In the genomic region with DNA sequence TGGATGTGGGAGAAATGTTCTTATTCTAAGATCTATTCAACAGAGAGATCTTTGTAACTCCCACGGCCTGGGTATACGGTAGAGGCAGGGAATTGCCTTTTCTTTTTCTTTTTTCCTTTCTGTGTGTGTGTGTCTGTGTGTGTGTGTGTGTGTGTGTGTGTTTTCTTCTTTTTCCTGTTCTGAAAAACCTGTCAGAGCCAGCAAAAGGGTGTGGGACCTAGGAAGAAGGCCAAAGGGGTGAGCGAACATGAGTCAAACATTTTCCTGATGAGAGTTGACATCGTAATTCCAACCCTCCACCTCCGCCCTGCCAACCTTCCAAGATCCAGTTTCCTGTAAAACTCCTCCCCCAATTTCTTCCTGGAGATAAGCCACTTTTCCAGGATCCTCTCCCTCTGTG, we compare ENCODE assay signal across 10 cellular contexts. TPM values are rescaled to one million over a fixed set of nuclear protein-coding genes. Genes with fewer than 3 reads are reported as not detected.
DNase-seq lines count a peak whose midpoint lies in the region; ATAC-seq and TF ChIP-seq lines count a peak whose summit lies in the region.
"Had no signal": no experiment of that assay in that cellular context is flagged by ENCODE, and none has a peak within 500 bp of the region (broad histone marks: within the 10 kb centered on the region; RNA-seq: fewer than 3 reads in every experiment).

No MANE protein-coding gene starts in this region.

- H4K91ac ChIP-seq in mesenchymal stem cell (ENCODE audit: low read length) = no peak overlapping the region

- H2AK5ac ChIP-seq in mesenchymal stem cell (ENCODE audit: low read length, severe bottlenecking) = no peak overlapping the region

- peaks cover 18 to 32% (median 23%) of the 10 kb centered on the region in 7 donors for H3K4me1 Mint-ChIP-seq in naive thymus-derived CD4-positive, alpha-beta T cell

- ATAC-seq in naive thymus-derived CD4-positive, alpha-beta T cell = no peak
- no peak for ATAC-seq in HG03159 (IDR thresholded peaks at IDR 0.05; ENCODE audit: unreplicated experiment)
- no peak for ATAC-seq in GM18868 (IDR thresholded peaks at IDR 0.05; ENCODE audit: unreplicated experiment)

- peak overlapping the region in 1 of 2 experiments; percentile 41 for H3K18ac ChIP-seq in mesenchymal stem cell (ENCODE audit: low read depth in 1 of 2, low read length in 2 of 2)

- no peak overlapping the region for H3K23ac ChIP-seq in mesenchymal stem cell (ENCODE audit: low read length in 2 of 2)

- H2BK12ac ChIP-seq in mesenchymal stem cell (ENCODE audit: low read length in 2 of 2) = peak overlapping the region; percentile 7 to 29

- no peak overlapping the region for H3K4me3 Mint-ChIP-seq in naive thymus-derived CD4-positive, alpha-beta T cell
- H3K4me3 Mint-ChIP-seq: stimulated activated naive CD8-positive, alpha-beta T cell treated with anti-CD3 and anti-CD28 coated beads, Interleukin-15, Interleukin-2, amounts not matched to agents 100 ng/mL and 50 ng/mL, for 24 hours had no signal

- no peaks in the 10 kb centered on the region for H3K9me3 ChIP-seq in duodenal mucosa (ENCODE audit: control insufficient read depth in 1 of 2, low read length in 2 of 2)
- H3K9me3 ChIP-seq in mesenchymal stem cell (ENCODE audit: control insufficient read depth, low read length) = no peaks in the 10 kb centered on the region
- H3K9me3 ChIP-seq in tibial nerve = no peaks in the 10 kb centered on the region
- no peaks in the 10 kb centered on the region for H3K9me3 ChIP-seq in naive thymus-derived CD4-positive, alpha-beta T cell (ENCODE audit: control insufficient read depth in 2 of 3, low read length in 3 of 3)

- H3K36me3 Mint-ChIP-seq in naive thymus-derived CD4-positive, alpha-beta T cell = peaks cover 0 to 7% (median 0%) of the 10 kb centered on the region in 5 donors

- peaks cover 0 to 2% (median 0%) of the 10 kb centered on the region in 11 donors for H3K9me3 Mint-ChIP-seq in naive thymus-derived CD4-positive, alpha-beta T cell
- H3K9me3 Mint-ChIP-seq: stimulated activated naive CD8-positive, alpha-beta T cell treated with anti-CD3 and anti-CD28 coated beads, Interleukin-15, Interleukin-2, amounts not matched to agents 100 ng/mL and 50 ng/mL, for 24 hours had no signal

- peaks cover 0 to 8% (median 0%) of the 10 kb centered on the region in 5 donors for H3K27me3 Mint-ChIP-seq in naive thymus-derived CD4-positive, alpha-beta T cell

- CTCF ChIA-PET in naive thymus-derived CD4-positive, alpha-beta T cell (lab: Charles Lee) = no interaction called here

- no peak overlapping the region for H2AFZ ChIP-seq in mesenchymal stem cell (ENCODE audit: low read depth, low read length)

- no peak for TF ChIP-seq CTCF in tibial nerve (IDR thresholded peaks at IDR 0.05)

- POLR2A ChIA-PET in naive thymus-derived CD4-positive, alpha-beta T cell (lab: Charles Lee) = interaction anchor here (1.0 kb wide), 1 partner anchor 24 kb away, joined by 3 read pairs; no protein-coding TSS in a partner anchor

- no peak overlapping the region for H3K14ac ChIP-seq in mesenchymal stem cell (ENCODE audit: low read length in 2 of 2)

- peak overlapping the region in 1 of 2 donors; percentile 9 for H3K4me3 ChIP-seq in duodenal mucosa (ENCODE audit: low read depth in 1 of 2, low read length in 2 of 2)
- peak overlapping the region in 1 of 2 experiments; percentile 54 for H3K4me3 ChIP-seq in mesenchymal stem cell (ENCODE audit: insufficient read depth in 1 of 2, low read depth in 1 of 2, low read length in 2 of 2)
- no peak overlapping the region for H3K4me3 ChIP-seq in tibial nerve
- no peak overlapping the region for H3K4me3 ChIP-seq in naive thymus-derived CD4-positive, alpha-beta T cell (ENCODE audit: low read length)
- H3K4me3 ChIP-seq: SK-N-MC had no signal

- H4K8ac ChIP-seq in mesenchymal stem cell (ENCODE audit: low read length) = no peak overlapping the region

- H3K27ac ChIP-seq in duodenal mucosa (ENCODE audit: low read depth, low read length) (peak overlapping the region; percentile 5), mesenchymal stem cell (ENCODE audit: low read length, poor library complexity, severe bottlenecking) (peak overlapping the region; percentile 19), tibial nerve (peak overlapping the region; percentile 63 to 98 (median 96))
- H3K27ac ChIP-seq in naive thymus-derived CD4-positive, alpha-beta T cell (ENCODE audit: low read depth, low read length) = no peak overlapping the region
- H3K27ac ChIP-seq: SK-N-MC had no signal

- H2BK120ac ChIP-seq in mesenchymal stem cell (ENCODE audit: low read depth, low read length) = no peak overlapping the region

- no peak for TF ChIP-seq POLR2A in tibial nerve (IDR thresholded peaks at IDR 0.05)

- H3K9ac ChIP-seq in duodenal mucosa (ENCODE audit: low read depth in 1 of 2, low read length in 2 of 2) = peak overlapping the region in 1 of 2 donors; percentile 28
- peak overlapping the region; percentile 100 for H3K9ac ChIP-seq in mesenchymal stem cell (ENCODE audit: low read length)

- H3K79me1 ChIP-seq in mesenchymal stem cell (replicated peaks; ENCODE audit: low read length, poor library complexity, severe bottlenecking) = no peaks in the 10 kb centered on the region

- H3K27me3 ChIP-seq in duodenal mucosa (ENCODE audit: control insufficient read depth in 1 of 2, insufficient read depth in 2 of 2, low read length in 2 of 2) (no peaks in the 10 kb centered on the region), mesenchymal stem cell (ENCODE audit: control insufficient read depth in 1 of 2, insufficient read depth in 1 of 2, low read length in 2 of 2) (no peaks in the 10 kb centered on the region), tibial nerve (no peaks in the 10 kb centered on the region)
- H3K27me3 ChIP-seq in naive thymus-derived CD4-positive, alpha-beta T cell (ENCODE audit: control insufficient read depth in 2 of 2, insufficient read depth in 2 of 2, low read length in 2 of 2) = no peaks in the 10 kb centered on the region

- WGBS in mesenchymal stem cell = 26% methylated on average over 5 of the region's 5 CpGs
- WGBS in tibial nerve, 2 donors = 36 to 39% methylated on average over 5 of the region's 5 CpGs

- DNase-seq in LoVo (ENCODE audit: low spot score) = peak; percentile 80
- DNase-seq in mesenchymal stem cell = peak; percentile 36
- DNase-seq in tibial nerve (ENCODE audit: low spot score in 2 of 2) = peak in 1 of 2 donors; percentile 60
- DNase-seq in naive thymus-derived CD4-positive, alpha-beta T cell = no peak
- DNase-seq in GF-D8 (lab: John Stamatoyannopoulos, UW) = no peak

- H3K27ac Mint-ChIP-seq in naive thymus-derived CD4-positive, alpha-beta T cell = peak overlapping the region in 3 of 9 donors; percentile 42 to 98 (median 60)
- H3K27ac Mint-ChIP-seq: stimulated activated naive CD8-positive, alpha-beta T cell treated with anti-CD3 and anti-CD28 coated beads, Interleukin-15, Interleukin-2, amounts not matched to agents 100 ng/mL and 50 ng/mL, for 24 hours had no signal

- H2BK15ac ChIP-seq in mesenchymal stem cell (ENCODE audit: low read depth, poor library complexity, severe bottlenecking) = no peak overlapping the region

- H3K4me1 ChIP-seq in duodenal mucosa (ENCODE audit: control insufficient read depth in 1 of 2, insufficient read depth in 2 of 2, low read length in 2 of 2) (peaks cover 23 to 31% of the 10 kb centered on the region in 2 donors), mesenchymal stem cell (ENCODE audit: control insufficient read depth, insufficient read depth, low read depth, low read length) (peaks cover 6% of the 10 kb centered on the region), tibial nerve (peaks cover 4 to 38% (median 22%) of the 10 kb centered on the region in 4 donors)
- H3K4me1 ChIP-seq in naive thymus-derived CD4-positive, alpha-beta T cell (ENCODE audit: control insufficient read depth in 2 of 2, insufficient read depth in 2 of 2, low read length in 2 of 2) = peaks cover 8 to 14% of the 10 kb centered on the region in 2 donors

- no peak overlapping the region for H3K4me2 ChIP-seq in mesenchymal stem cell (ENCODE audit: low read length, poor library complexity, severe bottlenecking)

- H3K36me3 ChIP-seq in duodenal mucosa (ENCODE audit: control insufficient read depth in 1 of 2, insufficient read depth in 2 of 2, low read length in 2 of 2) (no peaks in the 10 kb centered on the region), mesenchymal stem cell (ENCODE audit: control insufficient read depth in 1 of 2, insufficient read depth in 2 of 2, low read depth in 1 of 2, low read length in 2 of 2) (peaks cover 0 to 7% of the 10 kb centered on the region in 2 experiments), tibial nerve (no peaks in the 10 kb centered on the region)
- H3K36me3 ChIP-seq in naive thymus-derived CD4-positive, alpha-beta T cell (ENCODE audit: control insufficient read depth in 2 of 3, insufficient read depth in 3 of 3, low read length in 3 of 3) = peaks cover 0 to 8% (median 0%) of the 10 kb centered on the region in 3 experiments

- intact Hi-C loops in naive thymus-derived CD4-positive, alpha-beta T cell (cut with micrococcal nuclease) = loop anchor here in 1 of 2 donors (10.0 kb wide), 1 partner anchor 1478 kb away; the partner anchor contains the start of gene CLOCK

- H2BK5ac ChIP-seq in mesenchymal stem cell (ENCODE audit: low read depth, low read length, poor library complexity, severe bottlenecking) = no peak overlapping the region

- TF ChIP-seq EP300 in tibial nerve (IDR thresholded peaks at IDR 0.05) = peak in 1 of 2 donors; percentile 61

- H3K4ac ChIP-seq in mesenchymal stem cell (ENCODE audit: low read depth in 1 of 2, low read length in 2 of 2) = peak overlapping the region in 1 of 2 experiments; percentile 40

RNA-seq across cellular contexts. Expression of gene CHIC2, which starts 2.8 kb away (rescaled TPM):
- 23.2 TPM for polyA plus RNA-seq in mesenchymal stem cell (2013, experiment 1 of 2)
- polyA plus RNA-seq in mesenchymal stem cell (2013, experiment 2 of 2) = 23.9 TPM
- total RNA-seq in tibial nerve = 10 to 100 TPM; 51.1 to 84.6 (median 60.6) TPM
- total RNA-seq in naive thymus-derived CD4-positive, alpha-beta T cell = 10 to 100 TPM; 22.4 to 55.7 (median 40.7) TPM
- 10 to 100 TPM; 59.0 to 64.2 TPM for polyA plus RNA-seq in naive thymus-derived CD4-positive, alpha-beta T cell

RNA-seq across cellular contexts. Expression of gene GSX2, which starts 32.8 kb away (rescaled TPM):
- not detected for polyA plus RNA-seq in mesenchymal stem cell (2013, experiment 1 of 2)
- polyA plus RNA-seq in mesenchymal stem cell (2013, experiment 2 of 2) = not detected
- 1 to 10 TPM in 2 of 4 donors, not detected in 2; 3.3 to 4.4 TPM for total RNA-seq in tibial nerve
- total RNA-seq in naive thymus-derived CD4-positive, alpha-beta T cell = not detected
- not detected for polyA plus RNA-seq in naive thymus-derived CD4-positive, alpha-beta T cell

Comparison
In these comparisons a context has a peak if more than half of its experiments do, and no peak if none do; other contexts are left out.
1. DNase-seq: peak in LoVo (single experiment) and mesenchymal stem cell (single experiment); none in naive thymus-derived CD4-positive, alpha-beta T cell (0 of 9) and GF-D8 (single experiment).